In the genomic region with DNA sequence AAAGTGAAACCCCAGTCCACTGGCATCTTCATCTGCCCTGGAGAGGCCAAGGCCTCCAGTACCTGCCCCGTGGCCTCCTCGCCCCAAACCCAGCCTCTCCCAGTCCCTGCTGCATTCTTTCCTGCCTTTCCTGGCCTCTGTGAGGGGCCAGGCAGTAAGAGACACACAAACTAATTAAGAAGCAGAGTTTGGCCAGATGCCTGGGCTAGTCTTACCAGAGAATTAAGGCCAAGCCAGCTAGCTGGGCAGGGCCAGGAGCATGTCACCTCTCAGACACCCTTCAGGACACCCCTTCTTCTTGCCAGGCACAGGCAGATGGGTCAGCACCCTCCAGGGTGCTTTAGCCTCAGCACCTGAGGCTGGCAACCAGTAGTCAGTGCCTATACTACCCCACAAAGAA, we compare ENCODE assay signal across 10 cellular contexts. TPM values are rescaled to one million over a fixed set of nuclear protein-coding genes. Genes with fewer than 3 reads are reported as not detected.
DNase-seq lines count a peak whose midpoint lies in the region; ATAC-seq and TF ChIP-seq lines count a peak whose summit lies in the region.
"Had no signal": no experiment of that assay in that cellular context is flagged by ENCODE, and none has a peak within 500 bp of the region (broad histone marks: within the 10 kb centered on the region; RNA-seq: fewer than 3 reads in every experiment).

No MANE protein-coding gene starts in this region.

- H3K27me3 ChIP-seq in left ventricle myocardium inferior (ENCODE audit: low read depth) = peaks cover 63% of the 10 kb centered on the region
- no peaks in the 10 kb centered on the region for H3K27me3 ChIP-seq in right atrium auricular region
- H3K27me3 ChIP-seq in iPS-15b (ENCODE audit: control insufficient read depth, insufficient read depth, low read length) = peaks cover 75% of the 10 kb centered on the region
- H3K27me3 ChIP-seq in vagina = no peaks in the 10 kb centered on the region

- peaks cover 40% of the 10 kb centered on the region for H3K27me3 Mint-ChIP-seq in activated CD8-positive, alpha-beta T cell treated with anti-CD3 and anti-CD28 coated beads for 36 hours

- H3K4me3 Mint-ChIP-seq in activated CD8-positive, alpha-beta T cell treated with anti-CD3 and anti-CD28 coated beads for 36 hours = peak overlapping the region; percentile 67

- H3K27ac Mint-ChIP-seq in activated CD8-positive, alpha-beta T cell treated with anti-CD3 and anti-CD28 coated beads for 36 hours = no peak overlapping the region
- H3K27ac Mint-ChIP-seq: activated naive CD4-positive, alpha-beta T cell treated with anti-CD3 and anti-CD28 coated beads, Interleukin-2, amount 50 U/mL, for 72 hours had no signal

- no peaks in the 10 kb centered on the region for H3K36me3 ChIP-seq in left ventricle myocardium inferior
- no peaks in the 10 kb centered on the region for H3K36me3 ChIP-seq in right atrium auricular region
- no peaks in the 10 kb centered on the region for H3K36me3 ChIP-seq in iPS-15b (ENCODE audit: control insufficient read depth, insufficient read depth, low read length)
- H3K36me3 ChIP-seq in vagina = no peaks in the 10 kb centered on the region

- peaks cover 15% of the 10 kb centered on the region for H3K4me1 Mint-ChIP-seq in activated CD8-positive, alpha-beta T cell treated with anti-CD3 and anti-CD28 coated beads for 36 hours (ENCODE audit: low read depth)

- CTCF ChIA-PET in activated CD8-positive, alpha-beta T cell treated with anti-CD3 and anti-CD28 coated beads for 36 hours (lab: Charles Lee) = no interaction called here

- H3K9me3 ChIP-seq in left ventricle myocardium inferior (replicated peaks) (no peaks in the 10 kb centered on the region), right atrium auricular region (no peaks in the 10 kb centered on the region), iPS-15b (ENCODE audit: control insufficient read depth, insufficient read depth, low read length) (no peaks in the 10 kb centered on the region), vagina (no peaks in the 10 kb centered on the region)

- TF ChIP-seq CTCF in left ventricle myocardium inferior (IDR thresholded peaks at IDR 0.05; ENCODE audit: borderline replicate concordance) (no peak), right atrium auricular region (IDR thresholded peaks at IDR 0.05) (no peak), vagina (IDR thresholded peaks at IDR 0.05) (no peak)
- no peak for TF ChIP-seq CTCF in activated CD8-positive, alpha-beta T cell treated with anti-CD3 and anti-CD28 coated beads for 36 hours (IDR thresholded peaks at IDR 0.05)

- POLR2A ChIA-PET in activated CD8-positive, alpha-beta T cell treated with anti-CD3 and anti-CD28 coated beads for 36 hours (lab: Charles Lee) = no interaction called here

- peaks cover 40% of the 10 kb centered on the region for H3K4me1 ChIP-seq in left ventricle myocardium inferior
- peaks cover 0 to 30% of the 10 kb centered on the region in 2 donors for H3K4me1 ChIP-seq in right atrium auricular region
- H3K4me1 ChIP-seq in iPS-15b (ENCODE audit: control insufficient read depth, insufficient read depth, low read length) = peaks cover 3% of the 10 kb centered on the region
- H3K4me1 ChIP-seq in vagina = peaks cover 43% of the 10 kb centered on the region

- H3K27ac ChIP-seq in left ventricle myocardium inferior (replicated peaks) = no peak overlapping the region
- no peak overlapping the region for H3K27ac ChIP-seq in right atrium auricular region
- H3K27ac ChIP-seq in vagina = no peak overlapping the region

- DNase-seq in left ventricle myocardium inferior (no peak), right atrium auricular region (ENCODE audit: low spot score) (no peak), vagina (ENCODE audit: extremely low spot score in 2 of 2) (no peak), NCI-H187 treated with DMSO at 0.1 percent for 48 hours (lab: John Stamatoyannopoulos, UW) (no peak)
- DNase-seq in activated CD8-positive, alpha-beta T cell treated with anti-CD3 and anti-CD28 coated beads for 36 hours = no peak
- DNase-seq: NCI-H1436 treated with DMSO at 0.1 percent for 48 hours had no signal

- ATAC-seq in activated CD8-positive, alpha-beta T cell treated with anti-CD3 and anti-CD28 coated beads for 36 hours = no peak
- ATAC-seq in activated CD4-positive, CD25-positive, alpha-beta regulatory T cell treated with anti-CD3 and anti-CD28 coated beads, Interleukin-2, amount 50 U/mL, for 24 hours = no peak
- ATAC-seq in HG02642 (IDR thresholded peaks at IDR 0.05; ENCODE audit: poor library complexity, unreplicated experiment) = no peak
- ATAC-seq: activated naive CD4-positive, alpha-beta T cell treated with anti-CD3 and anti-CD28 coated beads, Interleukin-2, amount 50 U/mL, for 72 hours had no signal

- TF ChIP-seq POLR2A in vagina (IDR thresholded peaks at IDR 0.05) = no peak

- no peaks in the 10 kb centered on the region for H3K9me3 Mint-ChIP-seq in activated CD8-positive, alpha-beta T cell treated with anti-CD3 and anti-CD28 coated beads for 36 hours
- H3K9me3 Mint-ChIP-seq: activated naive CD4-positive, alpha-beta T cell treated with anti-CD3 and anti-CD28 coated beads, Interleukin-2, amount 50 U/mL, for 72 hours had no signal

- intact Hi-C loops in left ventricle myocardium inferior (cut with micrococcal nuclease) (no loop called here), vagina (cut with DNase I) (loop anchor here (10.0 kb wide), 1 partner anchor 220 kb away; no protein-coding TSS in a partner anchor)
- intact Hi-C loops in activated CD8-positive, alpha-beta T cell treated with anti-CD3 and anti-CD28 coated beads for 36 hours (cut with micrococcal nuclease) = loop anchor here (5.0 kb wide), 1 partner anchor 797 kb away; no protein-coding TSS in a partner anchor

- H3K4me3 ChIP-seq in left ventricle myocardium inferior (peak overlapping the region; percentile 83), right atrium auricular region (no peak overlapping the region), iPS-15b (ENCODE audit: low read depth, low read length) (peak overlapping the region; percentile 22), vagina (peak overlapping the region; percentile 74 to 75)

- H3K9ac ChIP-seq in iPS-15b (ENCODE audit: low read depth, low read length) = no peak overlapping the region

- no peaks in the 10 kb centered on the region for H3K36me3 Mint-ChIP-seq in activated CD8-positive, alpha-beta T cell treated with anti-CD3 and anti-CD28 coated beads for 36 hours (ENCODE audit: low read depth)

RNA-seq across cellular contexts. Expression of gene MDGA1, which starts 2.4 kb away (rescaled TPM):
- total RNA-seq in left ventricle myocardium inferior = 3.3 TPM
- total RNA-seq in right atrium auricular region = 1 to 10 TPM; 5.5 to 6.1 TPM
- total RNA-seq in activated CD8-positive, alpha-beta T cell treated with anti-CD3 and anti-CD28 coated beads for 36 hours = 1 to 10 TPM; 1.0 to 2.1 TPM
- total RNA-seq in vagina = 6.6 TPM

Comparison
In these comparisons a context has a peak if more than half of its experiments do, and no peak if none do; other contexts are left out.
1. H3K4me3 ChIP-seq: peak in left ventricle myocardium inferior (single experiment), iPS-15b (single experiment) and vagina (2 of 2); none in right atrium auricular region (0 of 2).